Comparison of ENCODE assay signal across 22 cellular contexts in genomic region chrX:69263421-69263820, GRCh38.
"Had no signal": no experiment of that assay in that cellular context is flagged by ENCODE, and none has a peak within 500 bp of the region (broad histone marks: within the 10 kb centered on the region; RNA-seq: fewer than 3 reads in every experiment).

No MANE protein-coding gene starts in this region.

- DNase-seq: cortex of kidney; dorsolateral prefrontal cortex; effector CD8-positive, alpha-beta T cell; foreskin melanocyte; hippocampal formation; kidney; left cardiac atrium; left ventricle myocardium inferior; lower lobe of right lung; natural killer cell; occipital lobe; psoas muscle; retina; right lobe of liver; stimulated activated CD4-positive, alpha-beta T cell treated with anti-CD3 and anti-CD28 coated beads, Interleukin-4, amount 100 ng/mL, for 1 hour; tibial artery; upper lobe of right lung had no signal

- H3K9me3 Mint-ChIP-seq: memory B cell; natural killer cell; stimulated activated memory B cell treated with anti-CD40 and anti-IgM and Interleukin-4, amounts not matched to agents 10 μg/mL and 1 μg/mL and 100 μg/mL, for 72 hours; stimulated activated naive CD8-positive, alpha-beta T cell treated with anti-CD3 and anti-CD28 coated beads, Interleukin-15, Interleukin-2, amounts not matched to agents 100 ng/mL and 50 ng/mL, for 24 hours had no signal

- H3K4me1 Mint-ChIP-seq: stimulated activated memory B cell treated with anti-CD40 and anti-IgM and Interleukin-4, amounts not matched to agents 10 μg/mL and 1 μg/mL and 100 μg/mL, for 72 hours had no signal

- H3K27me3 ChIP-seq: right lobe of liver, tibial artery, upper lobe of right lung, vagina had no signal

- H3K4me3 Mint-ChIP-seq: memory B cell; mesothelial cell of epicardium; natural killer cell; stimulated activated memory B cell treated with anti-CD40 and anti-IgM and Interleukin-4, amounts not matched to agents 10 μg/mL and 1 μg/mL and 100 μg/mL, for 72 hours; stimulated activated naive CD8-positive, alpha-beta T cell treated with anti-CD3 and anti-CD28 coated beads, Interleukin-15, Interleukin-2, amounts not matched to agents 100 ng/mL and 50 ng/mL, for 24 hours had no signal

- H3K4me1 ChIP-seq: left ventricle myocardium inferior, lower lobe of right lung, psoas muscle, right lobe of liver, tibial artery, upper lobe of right lung, vagina had no signal

- H3K4me3 ChIP-seq: dorsolateral prefrontal cortex, left ventricle myocardium inferior, lower lobe of right lung, psoas muscle, right lobe of liver, tibial artery, upper lobe of right lung, vagina had no signal

- H3K36me3 ChIP-seq: left ventricle myocardium inferior, lower lobe of right lung, right lobe of liver, tibial artery, upper lobe of right lung, vagina had no signal

- H3K36me3 Mint-ChIP-seq: memory B cell; mesothelial cell of epicardium; natural killer cell; stimulated activated memory B cell treated with anti-CD40 and anti-IgM and Interleukin-4, amounts not matched to agents 10 μg/mL and 1 μg/mL and 100 μg/mL, for 72 hours had no signal

- H3K27ac ChIP-seq: dorsolateral prefrontal cortex, left ventricle myocardium inferior, lower lobe of right lung, psoas muscle, right lobe of liver, tibial artery, upper lobe of right lung, vagina had no signal

- H3K27ac Mint-ChIP-seq: memory B cell; mesothelial cell of epicardium; natural killer cell; stimulated activated memory B cell treated with anti-CD40 and anti-IgM and Interleukin-4, amounts not matched to agents 10 μg/mL and 1 μg/mL and 100 μg/mL, for 72 hours; stimulated activated naive CD8-positive, alpha-beta T cell treated with anti-CD3 and anti-CD28 coated beads, Interleukin-15, Interleukin-2, amounts not matched to agents 100 ng/mL and 50 ng/mL, for 24 hours had no signal

- ATAC-seq: left cardiac atrium; lower lobe of right lung; natural killer cell; psoas muscle; right lobe of liver; stimulated activated memory B cell treated with anti-CD40 and anti-IgM and Interleukin-4, amounts not matched to agents 10 μg/mL and 1 μg/mL and 100 μg/mL, for 72 hours; upper lobe of right lung had no signal

- H3K9me3 ChIP-seq: left ventricle myocardium inferior, lower lobe of right lung, psoas muscle, right lobe of liver, tibial artery, upper lobe of right lung, vagina had no signal
